ENCODE assay signal across 7 cellular contexts in the genomic region with DNA sequence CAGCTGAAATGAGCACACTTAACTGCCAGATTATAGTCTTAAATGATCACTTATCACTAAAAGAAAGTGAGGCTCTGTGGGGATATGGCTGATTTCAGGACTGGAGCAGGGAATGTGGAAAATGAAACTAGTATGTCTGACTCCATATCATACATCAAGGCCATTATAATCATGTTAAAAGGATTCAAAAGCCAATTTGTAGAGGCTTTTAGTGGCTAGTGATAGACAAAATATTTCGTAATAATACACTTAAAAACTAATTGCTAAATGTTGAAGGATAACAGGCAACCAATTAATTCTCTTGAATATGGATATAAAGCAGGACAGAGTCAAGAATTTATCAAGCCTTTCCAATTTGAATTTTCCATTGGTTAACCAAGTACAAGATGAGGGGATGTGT.
"Had no signal": no experiment of that assay in that cellular context is flagged by ENCODE, and none has a peak within 500 bp of the region (broad histone marks: within the 10 kb centered on the region; RNA-seq: fewer than 3 reads in every experiment).

No MANE protein-coding gene starts in this region.

- H3K36me3 ChIP-seq: HAP-1 had no signal

- H3K4me1 ChIP-seq: HAP-1 had no signal

- ATAC-seq: HCT116 had no signal

- H3K9me3 ChIP-seq: HAP-1 had no signal

- DNase-seq: GM23248, GOT3, H7, HFFc6, KBM-7 had no signal

- H2AFZ ChIP-seq: GM23248 had no signal

- H3K27ac ChIP-seq: GM23248 had no signal

- H3K4me3 ChIP-seq: GM23248, HAP-1 had no signal

- H3K9ac ChIP-seq: GM23248 had no signal
